ENCODE assay signal across 2 cellular contexts in genomic region chr17:29107933-29108805, GRCh38.
TF ChIP-seq lines count a peak whose summit lies in the region.

No MANE protein-coding gene starts in this region.

TF ChIP-seq in K562, 482 proteins besides CTCF, POLR2A, EP300 and RAD21:
- TF ChIP-seq ARNT (IDR thresholded peaks at IDR 0.05) = no peak
- no peak for TF ChIP-seq MCM2 (IDR thresholded peaks at IDR 0.05; ENCODE audit: low read depth)
- no peak for TF ChIP-seq USF2 (CRISPR knock-in tag; IDR thresholded peaks at IDR 0.05)
- no peak for TF ChIP-seq IRF1 (CRISPR knock-in tag; IDR thresholded peaks at IDR 0.05; ENCODE audit: borderline replicate concordance)
- no peak for TF ChIP-seq RNF219 (CRISPR knock-in tag; IDR thresholded peaks at IDR 0.05)
- no peak for TF ChIP-seq TEAD1 (CRISPR knock-in tag; IDR thresholded peaks at IDR 0.05)
- TF ChIP-seq MEF2D (tag; conservative IDR thresholded peaks at IDR 0.05; ENCODE audit: low read depth) = no peak
- no peak for TF ChIP-seq POLR2AphosphoS5 (IDR thresholded peaks at IDR 0.05; ENCODE audit: control insufficient read depth, insufficient read depth, low read depth, low read length)
- TF ChIP-seq E2F6 (IDR thresholded peaks at IDR 0.05; ENCODE audit: borderline replicate concordance in 1 of 2, extremely low read depth in 1 of 2, insufficient read depth in 1 of 2, insufficient read length in 1 of 2, low read depth in 1 of 2, low read length in 1 of 2, poor library complexity in 1 of 2, severe bottlenecking in 1 of 2) = no peak
- no peak for TF ChIP-seq NFIC (IDR thresholded peaks at IDR 0.05)
- TF ChIP-seq ZNF274 (IDR thresholded peaks at IDR 0.05; ENCODE audit: borderline replicate concordance, low read depth, low read length) = no peak
- TF ChIP-seq MXD1 (CRISPR knock-in tag; IDR thresholded peaks at IDR 0.05; ENCODE audit: borderline replicate concordance, poor library complexity, severe bottlenecking) = no peak
- TF ChIP-seq BDP1 (IDR thresholded peaks at IDR 0.05; ENCODE audit: insufficient read depth, insufficient read length) = no peak
- TF ChIP-seq ZNF224 (CRISPR knock-in tag; IDR thresholded peaks at IDR 0.05) = no peak
- TF ChIP-seq E2F5 (CRISPR knock-in tag; IDR thresholded peaks at IDR 0.05) = no peak
TF ChIP-seq in K562: peak in this region for 0.

TF ChIP-seq in HepG2, 621 proteins besides CTCF, POLR2A, EP300 and RAD21:
- TF ChIP-seq TEAD3 (CRISPR knock-in tag; optimal IDR thresholded peaks at IDR 0.05; ENCODE audit: borderline replicate concordance) (peak; percentile 35), FOSL2 (CRISPR knock-in tag; IDR thresholded peaks at IDR 0.05) (peak; percentile 71), ATM (IDR thresholded peaks at IDR 0.05; ENCODE audit: borderline replicate concordance) (no peak)
